In the genomic region with DNA sequence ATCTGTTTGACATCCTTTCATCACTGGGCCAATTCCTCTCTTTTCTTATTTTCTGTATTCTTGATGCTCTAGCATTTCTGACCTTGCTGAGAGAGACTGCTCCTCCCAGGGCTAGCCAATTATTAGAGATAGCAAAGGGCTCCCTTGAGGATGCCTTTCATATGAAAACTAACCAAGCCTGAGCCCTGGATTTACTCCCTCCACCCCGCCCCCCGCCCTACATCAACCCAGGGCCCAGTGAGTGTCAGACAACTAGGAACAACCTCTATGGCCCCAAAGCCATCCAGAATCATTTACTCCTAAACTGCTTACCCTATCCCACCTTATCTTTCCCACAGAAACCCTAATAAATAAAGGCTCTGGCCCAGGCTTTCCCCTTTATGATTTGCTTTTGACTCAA, we compare ENCODE assay signal across 20 cellular contexts.
DNase-seq lines count a peak whose midpoint lies in the region; ATAC-seq and TF ChIP-seq lines count a peak whose summit lies in the region.
"Had no signal": no experiment of that assay in that cellular context is flagged by ENCODE, and none has a peak within 500 bp of the region (broad histone marks: within the 10 kb centered on the region; RNA-seq: fewer than 3 reads in every experiment).

No MANE protein-coding gene starts in this region.

- peaks cover 3% of the 10 kb centered on the region in 2 experiments; a peak in 3 of 5 replicates for H3K9me3 Mint-ChIP-seq in H9
- H3K9me3 Mint-ChIP-seq in stimulated activated naive CD8-positive, alpha-beta T cell treated with anti-CD3 and anti-CD28 coated beads, Interleukin-15, amount 100 ng/mL, for 72 hours: no peaks in the 10 kb centered on the region
- H3K9me3 Mint-ChIP-seq: CD8-positive, alpha-beta memory T cell had no signal

- no peak overlapping the region for H3K9ac ChIP-seq in H9 (ENCODE audit: extremely low read depth, insufficient read length, low read length)
- H3K9ac ChIP-seq in iPS-20b (ENCODE audit: low read depth, low read length): peak overlapping the region; percentile 49; the same call in 1 of the 2 replicates

- H3K4me3 Mint-ChIP-seq in H9: 0 out of 5 replicates have a peak overlapping the region, but pooled peaks of 1 of the 2 experiments have one; percentile 43
- H3K4me3 Mint-ChIP-seq in stimulated activated naive CD8-positive, alpha-beta T cell treated with anti-CD3 and anti-CD28 coated beads, Interleukin-15, amount 100 ng/mL, for 72 hours: no peak overlapping the region
- H3K4me3 Mint-ChIP-seq: CD4-positive, CD25-positive, alpha-beta regulatory T cell; CD8-positive, alpha-beta memory T cell had no signal

- no peak overlapping the region for H3K14ac ChIP-seq in H9 (ENCODE audit: insufficient read depth, low read length)

- H2BK15ac ChIP-seq in H9 (ENCODE audit: low read depth, low read length): no peak overlapping the region

- H3K23ac ChIP-seq in H9 (ENCODE audit: insufficient read length, low read depth, low read length): no peak overlapping the region

- H3K36me3 Mint-ChIP-seq in H9 (ENCODE audit: insufficient read depth in 1 of 3, low read depth in 3 of 3): peaks cover 0 to 12% (median 0%) of the 10 kb centered on the region in 3 experiments; a peak in 4 of 7 replicates
- H3K36me3 Mint-ChIP-seq: CD4-positive, CD25-positive, alpha-beta regulatory T cell; CD8-positive, alpha-beta memory T cell had no signal

- H3K9me3 ChIP-seq in H9 (ENCODE audit: control insufficient read depth, low read depth, low read length): no peaks in the 10 kb centered on the region
- no peaks in the 10 kb centered on the region for H3K9me3 ChIP-seq in iPS-20b (ENCODE audit: insufficient read depth, low read depth, low read length)
- H3K9me3 ChIP-seq: BE2C had no signal

- no peak overlapping the region for H2BK12ac ChIP-seq in H9 (ENCODE audit: insufficient read length, low read depth, low read length)

- H3K18ac ChIP-seq in H9 (ENCODE audit: insufficient read length, low read depth, low read length): no peak overlapping the region

- no peak for ATAC-seq in GM18870 (IDR thresholded peaks at IDR 0.05; ENCODE audit: unreplicated experiment)
- ATAC-seq in stimulated activated naive CD8-positive, alpha-beta T cell treated with anti-CD3 and anti-CD28 coated beads, Interleukin-15, amount 100 ng/mL, for 72 hours: no peak

- H4K91ac ChIP-seq in H9 (ENCODE audit: insufficient read length, low read depth, low read length): no peak overlapping the region

- no peak for DNase-seq in H9
- DNase-seq in coronary artery (ENCODE audit: low spot score): peak; percentile 9
- no peak for DNase-seq in NCI-H748 (lab: John Stamatoyannopoulos, UW; ENCODE audit: unreplicated experiment)
- DNase-seq in stimulated activated naive CD8-positive, alpha-beta T cell treated with anti-CD3 and anti-CD28 coated beads, Interleukin-15, amount 100 ng/mL, for 72 hours: no peak
- DNase-seq in GF-D8 (lab: John Stamatoyannopoulos, UW): no peak
- DNase-seq: ACHN; BE2C; C1 segment of cervical spinal cord; CD4-positive, CD25-positive, alpha-beta regulatory T cell; CD8-positive, alpha-beta memory T cell; COR-L47; DMS 273 treated with DMSO at 0.1 percent for 48 hours; DMS53; DND-41; EL; GOT3; HCEC 1CT had no signal

- H3K27me3 Mint-ChIP-seq in H9 (ENCODE audit: low read depth): no peaks in the 10 kb centered on the region
- peaks cover 32% of the 10 kb centered on the region for H3K27me3 Mint-ChIP-seq in stimulated activated naive CD8-positive, alpha-beta T cell treated with anti-CD3 and anti-CD28 coated beads, Interleukin-15, amount 100 ng/mL, for 72 hours

- H4K5ac ChIP-seq in H9 (ENCODE audit: insufficient read length, low read depth, low read length): no peak overlapping the region

- H3T11ph ChIP-seq in H9 (ENCODE audit: low read length): no peak overlapping the region

- no peak overlapping the region for H3K4me2 ChIP-seq in H9 (ENCODE audit: insufficient read depth, insufficient read length, low read length)

- H3K4me3 ChIP-seq in coronary artery (no peak overlapping the region), iPS-20b (ENCODE audit: low read length) (peak overlapping the region; percentile 21; the same call in 1 of the 2 replicates)

- H3K27ac Mint-ChIP-seq in H9: peak overlapping the region in 2 of 3 experiments; percentile 67 to 92; a peak in 4 of 7 replicates
- H3K27ac Mint-ChIP-seq in stimulated activated naive CD8-positive, alpha-beta T cell treated with anti-CD3 and anti-CD28 coated beads, Interleukin-15, amount 100 ng/mL, for 72 hours: no peak overlapping the region
- H3K27ac Mint-ChIP-seq: CD4-positive, CD25-positive, alpha-beta regulatory T cell; CD8-positive, alpha-beta memory T cell had no signal

- H2BK5ac ChIP-seq in H9 (ENCODE audit: insufficient read length, low read length): no peak overlapping the region

- no peaks in the 10 kb centered on the region for H3K36me3 ChIP-seq in iPS-20b (ENCODE audit: insufficient read depth, low read depth, low read length)
- H3K36me3 ChIP-seq: BE2C had no signal

- no peaks in the 10 kb centered on the region for H3K23me2 ChIP-seq in H9 (ENCODE audit: insufficient read length, low read depth, low read length, poor library complexity, severe bottlenecking)

- no peak overlapping the region for H2AFZ ChIP-seq in H9 (ENCODE audit: low read length)

- no peaks in the 10 kb centered on the region for H4K20me1 ChIP-seq in H9 (ENCODE audit: control insufficient read depth, insufficient read depth, insufficient read length)

- H4K8ac ChIP-seq in H9 (replicated peaks; ENCODE audit: insufficient read length, low read depth, low read length): no peak overlapping the region

- TF ChIP-seq CTCF in H9 (conservative IDR thresholded peaks at IDR 0.05) (no peak), coronary artery (IDR thresholded peaks at IDR 0.05) (no peak)

- H3K4me1 Mint-ChIP-seq in H9: peaks cover 62 to 65% of the 10 kb centered on the region in 2 experiments
- H3K4me1 Mint-ChIP-seq in stimulated activated naive CD8-positive, alpha-beta T cell treated with anti-CD3 and anti-CD28 coated beads, Interleukin-15, amount 100 ng/mL, for 72 hours: peaks cover 12% of the 10 kb centered on the region
- H3K4me1 Mint-ChIP-seq: CD8-positive, alpha-beta memory T cell had no signal

- no peaks in the 10 kb centered on the region for H3K79me1 ChIP-seq in H9 (ENCODE audit: insufficient read depth, low read depth, low read length, poor library complexity, severe bottlenecking)

- H3K56ac ChIP-seq in H9 (ENCODE audit: insufficient read length, low read depth, low read length): no peak overlapping the region

- H3K27me3 ChIP-seq in H9 (ENCODE audit: insufficient read depth, low read length) (no peaks in the 10 kb centered on the region), iPS-20b (ENCODE audit: insufficient read depth, low read length) (no peaks in the 10 kb centered on the region)
- H3K27me3 ChIP-seq: BE2C had no signal

- H2BK20ac ChIP-seq in H9 (ENCODE audit: low read depth, low read length, poor library complexity, severe bottlenecking): no peak overlapping the region

- no peak overlapping the region for H3K27ac ChIP-seq in H9 (ENCODE audit: insufficient read length, low read depth, low read length)
- no peak overlapping the region for H3K27ac ChIP-seq in coronary artery
- H3K27ac ChIP-seq in iPS-20b (ENCODE audit: low read length): peak overlapping the region; percentile 72
- H3K27ac ChIP-seq: HL-60 had no signal

- no peak overlapping the region for H3K4ac ChIP-seq in H9 (ENCODE audit: low read depth, low read length)

- H3K4me1 ChIP-seq in H9 (ENCODE audit: insufficient read depth, low read length): peaks cover 8% of the 10 kb centered on the region; the same call in 1 of the 2 replicates
- H3K4me1 ChIP-seq in iPS-20b (ENCODE audit: insufficient read depth, low read length): peaks cover 15% of the 10 kb centered on the region
- H3K4me1 ChIP-seq: BE2C had no signal

- no peaks in the 10 kb centered on the region for H3K79me2 ChIP-seq in H9 (ENCODE audit: insufficient read depth, low read length)

- no peak overlapping the region for H2BK120ac ChIP-seq in H9 (ENCODE audit: low read depth, low read length, poor library complexity, severe bottlenecking)

- no peak overlapping the region for H2AK5ac ChIP-seq in H9 (ENCODE audit: insufficient read length, low read length)

- WGBS in H9 (ENCODE audit: extremely low coverage, insufficient read length, low lambda C conversion rate): no CpG with 5 or more reads among the region's 2 CpGs

Comparison
In these comparisons a context has a peak if more than half of its experiments do, and no peak if none do; other contexts are left out.
1. H3K27ac Mint-ChIP-seq: peak in H9 (2 of 3); none in stimulated activated naive CD8-positive, alpha-beta T cell treated with anti-CD3 and anti-CD28 coated beads, Interleukin-15, amount 100 ng/mL, for 72 hours (0 of 2).